ENCODE assay signal across 13 cellular contexts in genomic region chr15:87591042-87591441, GRCh38.
DNase-seq lines count a peak whose midpoint lies in the region; ATAC-seq and TF ChIP-seq lines count a peak whose summit lies in the region.
"Had no signal": no experiment of that assay in that cellular context is flagged by ENCODE, and none has a peak within 500 bp of the region (broad histone marks: within the 10 kb centered on the region; RNA-seq: fewer than 3 reads in every experiment).

No MANE protein-coding gene starts in this region.

- no peaks in the 10 kb centered on the region for H3K27me3 ChIP-seq in RWPE2 (ENCODE audit: insufficient read depth, poor library complexity, severe bottlenecking)
- H3K27me3 ChIP-seq in psoas muscle (ENCODE audit: insufficient read depth in 3 of 3, low read length in 2 of 3) = no peaks in the 10 kb centered on the region

- TF ChIP-seq CTCF in RWPE2 (IDR thresholded peaks at IDR 0.05; ENCODE audit: poor library complexity, severe bottlenecking) (no peak), psoas muscle (IDR thresholded peaks at IDR 0.05) (no peak)

- ATAC-seq in left ventricle myocardium superior (peak; percentile 76), RWPE2 (ENCODE audit: low read depth) (peak; percentile 25; the same call in 1 of the 3 replicates), psoas muscle (peak; percentile 79 to 84 (median 83)), GM19351 (IDR thresholded peaks at IDR 0.05; ENCODE audit: unreplicated experiment) (no peak)
- ATAC-seq: CD8-positive, alpha-beta T cell had no signal

- DNase-seq in left ventricle myocardium superior (no peak), cardiac septum (ENCODE audit: low spot score) (no peak), RWPE2 (ENCODE audit: low spot score) (no peak), psoas muscle (no peak), NCI-H345 (lab: John Stamatoyannopoulos, UW) (no peak), cortex of kidney (lab: John Stamatoyannopoulos, UW) (no peak)
- DNase-seq: CD8-positive, alpha-beta T cell; DMS153; DMS79 treated with DMSO at 0.1 percent for 48 hours; EL; GOT3; H9 had no signal

- H3K9me3 ChIP-seq in RWPE2 (ENCODE audit: severe bottlenecking) (no peaks in the 10 kb centered on the region), psoas muscle (no peaks in the 10 kb centered on the region)

- WGBS in psoas muscle, 3 donors = 50 to 83% (median 81%) methylated on average over 1 of the region's 1 CpG

- H3K27ac ChIP-seq in RWPE2 (ENCODE audit: poor library complexity, severe bottlenecking) (no peak overlapping the region), psoas muscle (no peak overlapping the region)

- H3K4me3 ChIP-seq in RWPE2 (ENCODE audit: severe bottlenecking) (no peak overlapping the region), psoas muscle (no peak overlapping the region)

- no peaks in the 10 kb centered on the region for H3K36me3 ChIP-seq in RWPE2 (ENCODE audit: low read depth)
- no peaks in the 10 kb centered on the region for H3K36me3 ChIP-seq in psoas muscle (ENCODE audit: insufficient read depth in 1 of 2, low read depth in 1 of 2)

- intact Hi-C loops in left ventricle myocardium superior (cut with micrococcal nuclease) (no loop called here), cardiac septum (cut with DNase I) (no loop called here), psoas muscle (cut with DNase I) (no loop called here)

- no peaks in the 10 kb centered on the region for H3K4me1 ChIP-seq in RWPE2 (ENCODE audit: insufficient read depth, poor library complexity, severe bottlenecking)
- no peaks in the 10 kb centered on the region for H3K4me1 ChIP-seq in psoas muscle
